ENCODE assay signal across 8 cellular contexts in the genomic region with DNA sequence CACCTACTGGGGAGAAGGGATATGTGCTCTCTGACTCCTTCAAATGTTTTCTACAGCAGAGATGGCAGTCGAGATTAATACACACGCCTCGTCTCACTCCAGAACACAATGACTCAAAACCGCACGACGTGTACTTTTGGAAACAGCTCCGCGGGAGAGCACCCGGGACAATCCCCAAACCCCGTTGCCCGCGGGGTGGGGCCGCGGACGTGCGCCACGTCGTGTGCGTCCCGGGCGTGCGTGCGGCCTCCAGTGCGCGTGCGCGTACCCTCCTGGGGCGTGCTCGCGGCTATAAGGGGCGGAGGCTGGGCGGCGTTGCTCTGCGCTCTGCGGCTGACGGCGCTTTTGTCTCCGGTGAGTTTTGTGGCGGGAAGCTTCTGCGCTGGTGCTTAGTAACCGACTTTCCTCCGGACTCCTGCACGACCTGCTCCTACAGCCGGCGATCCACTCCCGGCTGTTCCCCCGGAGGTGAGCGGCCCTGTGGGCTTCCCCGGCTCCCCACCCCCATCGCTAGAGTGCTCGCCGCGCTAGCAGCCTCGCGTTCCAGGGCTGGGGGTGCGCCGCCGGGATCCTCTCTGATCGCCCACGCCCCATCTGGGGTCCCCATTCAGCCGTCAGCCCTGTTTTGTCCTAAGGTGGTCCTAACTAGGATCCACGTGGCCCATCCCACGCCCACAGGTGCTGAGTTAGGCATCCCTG. TPM values are rescaled to one million over a fixed set of nuclear protein-coding genes. Genes with fewer than 3 reads are reported as not detected.
DNase-seq lines count a peak whose midpoint lies in the region; ATAC-seq and TF ChIP-seq lines count a peak whose summit lies in the region.

A gene with protein sequence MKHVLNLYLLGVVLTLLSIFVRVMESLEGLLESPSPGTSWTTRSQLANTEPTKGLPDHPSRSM (plus strand): TSS at position 323 of the 699 bp plus-strand sequence. CDS start 1,391 bp downstream, outside the sequence.

- intact Hi-C loops in dendritic cell treated with granulocyte-macrophage colony-stimulating factor and Interleukin-4, amounts not matched to agents 40 ng/mL and 50 ng/mL, for 4 days (cut with micrococcal nuclease) = loop anchor here (2.0 to 10.0 kb wide), 2 partner anchors 19 to 111 kb away; partner anchors contain the start of gene RBM28
- intact Hi-C loops in left lung (cut with DNase I) = no loop called here

- peak; percentile 94 for DNase-seq in NCI-H748 (lab: John Stamatoyannopoulos, UW; ENCODE audit: unreplicated experiment)
- DNase-seq in activated CD4-positive, alpha-beta T cell treated with anti-CD3 and anti-CD28 coated beads, Interleukin-2, amount 50 U/mL, for 24 hours (ENCODE audit: low read depth in 1 of 2, low spot score in 1 of 2) = peak; percentile 87 to 95
- DNase-seq in left lung = peak; percentile 96 to 99
- peak; percentile 92 for DNase-seq in stimulated activated CD4-positive, alpha-beta T cell treated with anti-CD3 and anti-CD28 coated beads, Interleukin-2, amount 100 ng/mL, for 4 hours (ENCODE audit: low read depth)

- H3K9me3 ChIP-seq in left lung = no peaks in the 10 kb centered on the region

- peak within 1 kb of the TSS; percentile 93 for H3K27ac Mint-ChIP-seq in dendritic cell treated with granulocyte-macrophage colony-stimulating factor and Interleukin-4, amounts not matched to agents 40 ng/mL and 50 ng/mL, for 4 days

- no peaks in the 10 kb centered on the region for H3K27me3 Mint-ChIP-seq in dendritic cell treated with granulocyte-macrophage colony-stimulating factor and Interleukin-4, amounts not matched to agents 40 ng/mL and 50 ng/mL, for 4 days

- H3K27me3 ChIP-seq in left lung = no peaks in the 10 kb centered on the region

- H3K4me3 ChIP-seq in left lung = peak within 1 kb of the TSS; percentile 71 to 92

- peaks cover 9 to 52% of the 10 kb centered on the region in 2 donors for H3K4me1 ChIP-seq in left lung

- H3K27ac ChIP-seq in C4-2B (peak within 1 kb of the TSS; percentile 96), left lung (peak within 1 kb of the TSS; percentile 89 to 94)

- H3K36me3 Mint-ChIP-seq in dendritic cell treated with granulocyte-macrophage colony-stimulating factor and Interleukin-4, amounts not matched to agents 40 ng/mL and 50 ng/mL, for 4 days (ENCODE audit: low read depth) = peaks cover 24% of the 10 kb centered on the region

- ATAC-seq in GM19395 (IDR thresholded peaks at IDR 0.05; ENCODE audit: unreplicated experiment) = peak; percentile 84
- ATAC-seq in HG03558 (IDR thresholded peaks at IDR 0.05; ENCODE audit: extremely low read depth, unreplicated experiment) = peak; percentile 68
- ATAC-seq in left lung = peak; percentile 95

- peaks cover 48% of the 10 kb centered on the region for H3K4me1 Mint-ChIP-seq in dendritic cell treated with granulocyte-macrophage colony-stimulating factor and Interleukin-4, amounts not matched to agents 40 ng/mL and 50 ng/mL, for 4 days (ENCODE audit: low read depth)

- peak within 1 kb of the TSS; percentile 90 for H3K4me3 Mint-ChIP-seq in dendritic cell treated with granulocyte-macrophage colony-stimulating factor and Interleukin-4, amounts not matched to agents 40 ng/mL and 50 ng/mL, for 4 days

- H3K9me3 Mint-ChIP-seq in dendritic cell treated with granulocyte-macrophage colony-stimulating factor and Interleukin-4, amounts not matched to agents 40 ng/mL and 50 ng/mL, for 4 days = no peaks in the 10 kb centered on the region

- peaks cover 0 to 5% of the 10 kb centered on the region in 2 donors for H3K36me3 ChIP-seq in left lung

- TF ChIP-seq CTCF in C4-2B (conservative IDR thresholded peaks at IDR 0.05) (no peak; the same call in 1 of the 2 replicates), left lung (IDR thresholded peaks at IDR 0.05) (no peak)

RNA-seq across cellular contexts. Expression of the gene that starts here (rescaled TPM):
- total RNA-seq in left lung = 10 to 100 TPM; 10.2 to 12.2 TPM

Comparison
In these comparisons a context has a peak if more than half of its experiments do, and no peak if none do; other contexts are left out.
1. Peak in every context shown above with its lines: DNase-seq, ATAC-seq, H3K4me3 ChIP-seq and H3K27ac ChIP-seq.